ENCODE assay signal across 10 cellular contexts in the genomic region with DNA sequence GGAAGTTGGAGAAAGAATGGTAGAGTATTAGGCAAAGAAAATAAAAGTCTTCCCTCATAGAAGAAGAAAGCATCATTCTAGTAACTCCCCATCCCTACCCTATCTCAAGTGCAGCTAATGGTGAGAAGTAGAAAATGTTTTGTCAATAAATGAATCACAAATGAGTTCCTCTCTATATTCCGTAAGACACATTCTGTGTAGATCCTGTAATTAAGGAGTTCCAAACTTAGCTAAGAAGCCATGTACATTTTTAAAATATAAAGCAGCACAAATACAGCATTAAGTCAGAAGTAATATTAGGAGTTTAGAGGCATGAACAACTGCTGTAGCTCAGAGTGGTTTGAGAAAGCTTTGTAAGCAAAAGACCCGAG.
"Had no signal": no experiment of that assay in that cellular context is flagged by ENCODE, and none has a peak within 500 bp of the region (broad histone marks: within the 10 kb centered on the region; RNA-seq: fewer than 3 reads in every experiment).

No MANE protein-coding gene starts in this region.

- H3K4me3 Mint-ChIP-seq: activated naive CD4-positive, alpha-beta T cell treated with anti-CD3 and anti-CD28 coated beads, Interleukin-2, amount 10 ng/mL, durations not matched to agents 7 days and 5 days; brain; natural killer cell had no signal

- H3K27me3 Mint-ChIP-seq: activated naive CD4-positive, alpha-beta T cell treated with anti-CD3 and anti-CD28 coated beads, Interleukin-2, amount 10 ng/mL, durations not matched to agents 7 days and 5 days; brain had no signal

- DNase-seq: activated naive CD4-positive, alpha-beta T cell treated with anti-CD3 and anti-CD28 coated beads, Interleukin-2, amount 10 ng/mL, durations not matched to agents 7 days and 5 days; cerebellar nuclear complex; foreskin melanocyte; heart left ventricle; natural killer cell; stimulated activated CD4-positive, alpha-beta T cell treated with anti-CD3 and anti-CD28 coated beads, Interleukin-12 subunit alpha, Interleukin-12 subunit beta, amount 100 ng/mL, for 4 hours; stimulated activated naive CD8-positive, alpha-beta T cell treated with anti-CD3 and anti-CD28 coated beads, Interleukin-15, Interleukin-2, amounts not matched to agents 100 U/mL and 50 U/mL, for 24 hours had no signal

- H3K4me3 ChIP-seq: heart left ventricle had no signal

- H3K27ac Mint-ChIP-seq: activated naive CD4-positive, alpha-beta T cell treated with anti-CD3 and anti-CD28 coated beads, Interleukin-2, amount 10 ng/mL, durations not matched to agents 7 days and 5 days; natural killer cell had no signal

- ATAC-seq: activated CD4-positive, CD25-positive, alpha-beta regulatory T cell treated with anti-CD3 and anti-CD28 coated beads, Interleukin-2, amount 50 U/mL, for 24 hours; SK-N-SH treated with all-trans-retinoic acid at 6 μM for 48 hours; stimulated activated naive CD8-positive, alpha-beta T cell treated with anti-CD3 and anti-CD28 coated beads, Interleukin-15, Interleukin-2, amounts not matched to agents 100 U/mL and 50 U/mL, for 24 hours had no signal

- H3K36me3 Mint-ChIP-seq: natural killer cell had no signal

- H3K36me3 ChIP-seq: heart left ventricle had no signal

- H3K27me3 ChIP-seq: heart left ventricle had no signal
